In the genomic region with DNA sequence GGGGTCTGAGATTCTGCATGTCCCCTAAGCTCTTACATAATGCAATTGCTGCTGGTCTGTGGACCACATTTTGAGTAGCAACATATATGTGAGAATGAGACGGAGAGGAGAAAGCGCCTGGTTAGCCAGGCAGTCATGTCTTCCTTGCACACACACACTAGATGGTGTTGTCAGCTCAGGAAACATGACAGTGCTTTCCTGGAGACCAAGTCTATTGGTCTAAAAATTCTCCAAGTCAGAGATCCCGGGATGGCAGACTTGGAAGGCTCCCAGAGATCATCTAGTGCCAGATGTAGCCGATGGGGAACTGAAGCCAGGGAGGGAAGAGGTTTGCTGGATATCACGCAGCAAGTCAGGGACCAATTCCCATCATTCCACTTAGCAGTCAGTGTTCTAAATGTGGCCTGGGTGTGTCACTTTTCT, we compare ENCODE assay signal across 10 cellular contexts.
DNase-seq lines count a peak whose midpoint lies in the region; ATAC-seq and TF ChIP-seq lines count a peak whose summit lies in the region.
"Had no signal": no experiment of that assay in that cellular context is flagged by ENCODE, and none has a peak within 500 bp of the region (broad histone marks: within the 10 kb centered on the region; RNA-seq: fewer than 3 reads in every experiment).

No MANE protein-coding gene starts in this region.

- DNase-seq in NCI-H524 (lab: John Stamatoyannopoulos, UW) = peak; percentile 33 to 79
- no peak for DNase-seq in NCI-H524 treated with DMSO at 0.1 percent for 48 hours (lab: John Stamatoyannopoulos, UW)
- peak; percentile 58 for DNase-seq in astrocyte of the cerebellum (ENCODE audit: low read depth)
- peak; percentile 32 for DNase-seq in iPS-NIHi11 (ENCODE audit: low spot score)
- peak in 31 of 49 donors; percentile 7 to 66 (median 35) for DNase-seq in substantia nigra (lab: John Stamatoyannopoulos, UW)
- DNase-seq in activated CD8-positive, alpha-beta memory T cell treated with anti-CD3 and anti-CD28 coated beads, Interleukin-2, amount 50 U/mL, for 48 hours = no peak
- DNase-seq: activated B cell treated with CpG ODN at 0.5 μM for 24 hours had no signal

- peak; percentile 63 for TF ChIP-seq CTCF in astrocyte of the cerebellum (IDR thresholded peaks at IDR 0.05; ENCODE audit: low read depth, low read length, missing control alignments)

- in situ Hi-C loops in astrocyte of the cerebellum (cut with HindIII; ENCODE audit: low sequenced_read_pairs) = no loop called here

- no peak for ATAC-seq in HG03045 (IDR thresholded peaks at IDR 0.05; ENCODE audit: unreplicated experiment)
- ATAC-seq in HG02981 (IDR thresholded peaks at IDR 0.05; ENCODE audit: unreplicated experiment) = no peak

- H3K4me3 ChIP-seq in astrocyte of the cerebellum (ENCODE audit: low read depth, low read length) = no peak overlapping the region

- no peak overlapping the region for H3K27ac ChIP-seq in substantia nigra (ENCODE audit: low read depth, low read length, poor library complexity, severe bottlenecking)
- H3K27ac ChIP-seq: C4-2B had no signal

Comparison
In these comparisons a context has a peak if more than half of its experiments do, and no peak if none do; other contexts are left out.
1. DNase-seq: peak in NCI-H524 (2 of 2), astrocyte of the cerebellum (single experiment), iPS-NIHi11 (single experiment) and substantia nigra (31 of 49); none in NCI-H524 treated with DMSO at 0.1 percent for 48 hours (single experiment) and activated CD8-positive, alpha-beta memory T cell treated with anti-CD3 and anti-CD28 coated beads, Interleukin-2, amount 50 U/mL, for 48 hours (single experiment).